ENCODE assay signal across 24 cellular contexts in the genomic region with DNA sequence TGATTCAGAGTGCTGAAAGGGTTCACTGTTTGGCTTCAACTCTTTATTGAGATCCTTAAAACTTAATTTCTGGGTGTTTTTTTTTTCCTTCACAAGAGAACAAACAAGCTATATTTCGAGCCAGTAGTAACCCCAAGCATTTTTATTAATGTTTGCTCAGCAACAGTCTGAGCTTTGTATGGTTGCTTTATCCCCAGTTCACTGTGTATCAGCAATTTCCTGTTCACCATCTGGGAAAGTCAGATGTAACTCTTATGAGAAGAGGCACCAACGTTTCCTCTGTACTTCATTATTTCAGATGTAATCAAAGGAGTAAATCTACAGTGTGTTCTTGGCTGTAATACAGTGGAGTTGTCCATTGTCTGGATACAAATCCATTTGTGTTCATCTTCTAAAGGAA.
DNase-seq lines count a peak whose midpoint lies in the region; ATAC-seq and TF ChIP-seq lines count a peak whose summit lies in the region.
"Had no signal": no experiment of that assay in that cellular context is flagged by ENCODE, and none has a peak within 500 bp of the region (broad histone marks: within the 10 kb centered on the region; RNA-seq: fewer than 3 reads in every experiment).

No MANE protein-coding gene starts in this region.

- in situ Hi-C loops in HAP-1 (cut with MboI; ENCODE audit: low sequenced_read_pairs) = no loop called here

- H3K4me3 Mint-ChIP-seq in activated CD4-positive, alpha-beta T cell treated with anti-CD3 and anti-CD28 coated beads, Interleukin-2, amount 10 ng/mL, durations not matched to agents 24 days and 14 days = no peak overlapping the region
- H3K4me3 Mint-ChIP-seq: activated naive CD4-positive, alpha-beta T cell treated with anti-CD3 and anti-CD28 coated beads for 36 hours; activated T-helper 1 cell treated with anti-CD3 and anti-CD28 coated beads, Interleukin-12 subunit alpha, Interleukin-12 subunit beta, Interleukin-2, Interleukin-4 antibody, amounts not matched to agents 30 ng/mL and 10 ng/mL and 1 ng/mL, durations not matched to agents 14 hours and 24 hours and 36 hours; CD4-positive, alpha-beta T cell; central memory CD8-positive, alpha-beta T cell; dendritic cell treated with granulocyte-macrophage colony-stimulating factor and Interleukin-4, amounts not matched to agents 40 ng/mL and 50 ng/mL, for 4 days; natural killer cell treated with Interleukin-12 subunit alpha and Interleukin-12 subunit beta and Interleukin-15 and Interleukin-18, amount 100 ng/mL, for 72 hours; stimulated activated effector memory CD8-positive, alpha-beta T cell treated with anti-CD3 and anti-CD28 coated beads, Interleukin-12 subunit alpha, Interleukin-12 subunit beta, amount 100 ng/mL, for 72 hours had no signal

- TF ChIP-seq EP300 in suprapubic skin (IDR thresholded peaks at IDR 0.05) = no peak

- peaks cover 12% of the 10 kb centered on the region for H3K27me3 Mint-ChIP-seq in activated CD4-positive, alpha-beta T cell treated with anti-CD3 and anti-CD28 coated beads, Interleukin-2, amount 10 ng/mL, durations not matched to agents 24 days and 14 days
- H3K27me3 Mint-ChIP-seq: dendritic cell treated with granulocyte-macrophage colony-stimulating factor and Interleukin-4, amounts not matched to agents 40 ng/mL and 50 ng/mL, for 4 days had no signal

- H3K36me3 Mint-ChIP-seq in activated CD4-positive, alpha-beta T cell treated with anti-CD3 and anti-CD28 coated beads, Interleukin-2, amount 10 ng/mL, durations not matched to agents 24 days and 14 days (ENCODE audit: low read depth) = no peaks in the 10 kb centered on the region
- H3K36me3 Mint-ChIP-seq: stimulated activated effector memory CD8-positive, alpha-beta T cell treated with anti-CD3 and anti-CD28 coated beads, Interleukin-12 subunit alpha, Interleukin-12 subunit beta, amount 100 ng/mL, for 72 hours had no signal

- H3K4me1 ChIP-seq in suprapubic skin = peaks cover 9% of the 10 kb centered on the region
- peaks cover 12% of the 10 kb centered on the region for H3K4me1 ChIP-seq in HAP-1
- H3K4me1 ChIP-seq: foreskin keratinocyte, upper lobe of right lung had no signal

- DNase-seq in NCI-H146 (lab: John Stamatoyannopoulos, UW) = peak; percentile 1
- DNase-seq in NCI-H146 treated with DMSO at 0.1 percent for 48 hours (lab: John Stamatoyannopoulos, UW; ENCODE audit: unreplicated experiment) = no peak
- DNase-seq in RPMI7951 (ENCODE audit: low read depth) = peak; percentile 39
- peak; percentile 36 for DNase-seq in glomerular endothelial cell (ENCODE audit: extremely low read depth, low read depth, low spot score)
- DNase-seq in suprapubic skin (ENCODE audit: low spot score in 2 of 2) = no peak
- DNase-seq in HAP-1 (ENCODE audit: low spot score in 2 of 2) = no peak
- DNase-seq in activated CD4-positive, alpha-beta T cell treated with anti-CD3 and anti-CD28 coated beads, Interleukin-2, amount 10 ng/mL, durations not matched to agents 24 days and 14 days = no peak
- DNase-seq: activated CD4-positive, alpha-beta T cell treated with anti-CD3 and anti-CD28 coated beads, Interleukin-2, amount 50 U/mL, for 48 hours; activated naive CD4-positive, alpha-beta T cell treated with anti-CD3 and anti-CD28 coated beads for 36 hours; CD4-positive, alpha-beta T cell; esophagus squamous epithelium; foreskin keratinocyte; HCEC 1CT; NCI-H226; NCI-H774; stimulated activated CD4-positive, alpha-beta T cell treated with anti-CD3 and anti-CD28 coated beads, Interleukin-15, amount 100 ng/mL, for 24 hours; upper lobe of right lung had no signal

- H3K27ac ChIP-seq in suprapubic skin = peak overlapping the region; percentile 38
- H3K27ac ChIP-seq: esophagus squamous epithelium, foreskin keratinocyte, HL-60, upper lobe of right lung had no signal

- no peaks in the 10 kb centered on the region for H3K4me1 Mint-ChIP-seq in activated CD4-positive, alpha-beta T cell treated with anti-CD3 and anti-CD28 coated beads, Interleukin-2, amount 10 ng/mL, durations not matched to agents 24 days and 14 days
- H3K4me1 Mint-ChIP-seq: central memory CD8-positive, alpha-beta T cell; stimulated activated effector memory CD8-positive, alpha-beta T cell treated with anti-CD3 and anti-CD28 coated beads, Interleukin-12 subunit alpha, Interleukin-12 subunit beta, amount 100 ng/mL, for 72 hours had no signal

- no peak for TF ChIP-seq CTCF in suprapubic skin (IDR thresholded peaks at IDR 0.05)

- no peak for TF ChIP-seq POLR2A in suprapubic skin (IDR thresholded peaks at IDR 0.05)

- peaks cover 7% of the 10 kb centered on the region for H3K9me3 Mint-ChIP-seq in activated CD4-positive, alpha-beta T cell treated with anti-CD3 and anti-CD28 coated beads, Interleukin-2, amount 10 ng/mL, durations not matched to agents 24 days and 14 days
- H3K9me3 Mint-ChIP-seq: activated naive CD4-positive, alpha-beta T cell treated with anti-CD3 and anti-CD28 coated beads for 36 hours; activated T-helper 1 cell treated with anti-CD3 and anti-CD28 coated beads, Interleukin-12 subunit alpha, Interleukin-12 subunit beta, Interleukin-2, Interleukin-4 antibody, amounts not matched to agents 30 ng/mL and 10 ng/mL and 1 ng/mL, durations not matched to agents 14 hours and 24 hours and 36 hours; CD4-positive, alpha-beta T cell; central memory CD8-positive, alpha-beta T cell; stimulated activated effector memory CD8-positive, alpha-beta T cell treated with anti-CD3 and anti-CD28 coated beads, Interleukin-12 subunit alpha, Interleukin-12 subunit beta, amount 100 ng/mL, for 72 hours had no signal

- no peak for ATAC-seq in GM19395 (IDR thresholded peaks at IDR 0.05; ENCODE audit: unreplicated experiment)
- ATAC-seq: foreskin keratinocyte; natural killer cell treated with Interleukin-12 subunit alpha and Interleukin-12 subunit beta and Interleukin-15 and Interleukin-18, amount 100 ng/mL, for 72 hours; stimulated activated effector memory CD8-positive, alpha-beta T cell treated with anti-CD3 and anti-CD28 coated beads, Interleukin-12 subunit alpha, Interleukin-12 subunit beta, amount 100 ng/mL, for 72 hours; upper lobe of right lung had no signal

- H3K4me3 ChIP-seq in suprapubic skin (no peak overlapping the region), HAP-1 (no peak overlapping the region)
- H3K4me3 ChIP-seq: esophagus squamous epithelium, upper lobe of right lung had no signal

- H3K27ac Mint-ChIP-seq in activated CD4-positive, alpha-beta T cell treated with anti-CD3 and anti-CD28 coated beads, Interleukin-2, amount 10 ng/mL, durations not matched to agents 24 days and 14 days = no peak overlapping the region
- H3K27ac Mint-ChIP-seq: activated naive CD4-positive, alpha-beta T cell treated with anti-CD3 and anti-CD28 coated beads for 36 hours; activated T-helper 1 cell treated with anti-CD3 and anti-CD28 coated beads, Interleukin-12 subunit alpha, Interleukin-12 subunit beta, Interleukin-2, Interleukin-4 antibody, amounts not matched to agents 30 ng/mL and 10 ng/mL and 1 ng/mL, durations not matched to agents 14 hours and 24 hours and 36 hours; CD4-positive, alpha-beta T cell; dendritic cell treated with granulocyte-macrophage colony-stimulating factor and Interleukin-4, amounts not matched to agents 40 ng/mL and 50 ng/mL, for 4 days; natural killer cell treated with Interleukin-12 subunit alpha and Interleukin-12 subunit beta and Interleukin-15 and Interleukin-18, amount 100 ng/mL, for 72 hours; stimulated activated effector memory CD8-positive, alpha-beta T cell treated with anti-CD3 and anti-CD28 coated beads, Interleukin-12 subunit alpha, Interleukin-12 subunit beta, amount 100 ng/mL, for 72 hours had no signal

- H3K9me3 ChIP-seq in suprapubic skin (no peaks in the 10 kb centered on the region), HAP-1 (no peaks in the 10 kb centered on the region)
- H3K9me3 ChIP-seq: esophagus squamous epithelium, upper lobe of right lung had no signal

- H3K27me3 ChIP-seq in suprapubic skin (no peaks in the 10 kb centered on the region), HAP-1 (ENCODE audit: low read depth) (no peaks in the 10 kb centered on the region)
- H3K27me3 ChIP-seq: foreskin keratinocyte, upper lobe of right lung had no signal

- no peaks in the 10 kb centered on the region for H3K36me3 ChIP-seq in suprapubic skin
- no peaks in the 10 kb centered on the region for H3K36me3 ChIP-seq in HAP-1 (replicated peaks)
- H3K36me3 ChIP-seq: esophagus squamous epithelium, upper lobe of right lung had no signal

- 41% methylated on average over 2 of the region's 2 CpGs for WGBS in suprapubic skin

- intact Hi-C loops in activated CD4-positive, alpha-beta T cell treated with anti-CD3 and anti-CD28 coated beads, Interleukin-2, amount 10 ng/mL, durations not matched to agents 24 days and 14 days (cut with micrococcal nuclease) = no loop called here

Comparison
In these comparisons a context has a peak if more than half of its experiments do, and no peak if none do; other contexts are left out.
1. DNase-seq: peak in NCI-H146 (single experiment), RPMI7951 (single experiment) and glomerular endothelial cell (single experiment); none in NCI-H146 treated with DMSO at 0.1 percent for 48 hours (single experiment), suprapubic skin (0 of 2), HAP-1 (0 of 2) and activated CD4-positive, alpha-beta T cell treated with anti-CD3 and anti-CD28 coated beads, Interleukin-2, amount 10 ng/mL, durations not matched to agents 24 days and 14 days (single experiment).